Comparison of ENCODE assay signal across 12 cellular contexts in genomic region chr13:28031220-28031903, GRCh38. TPM values are rescaled to one million over a fixed set of nuclear protein-coding genes. Genes with fewer than 3 reads are reported as not detected.
DNase-seq lines count a peak whose midpoint lies in the region; ATAC-seq, FAIRE-seq and TF ChIP-seq lines count a peak whose summit lies in the region.
"Had no signal": no experiment of that assay in that cellular context is flagged by ENCODE, and none has a peak within 500 bp of the region (broad histone marks: within the 10 kb centered on the region; RNA-seq: fewer than 3 reads in every experiment).

No MANE protein-coding gene starts in this region.

- DNase-seq in GM12892 (ENCODE audit: insufficient read length) (no peak), anterior cingulate cortex (lab: John Stamatoyannopoulos, UW) (peak in 33 of 58 donors; percentile 2 to 36 (median 19)), brain microvascular endothelial cell (no peak), COR-L47 (lab: John Stamatoyannopoulos, UW) (no peak), WTC11 (ENCODE audit: low spot score) (no peak)
- DNase-seq in natural killer cell treated with Interleukin-12 subunit alpha and Interleukin-12 subunit beta and Interleukin-15 and Interleukin-18, amount 100 ng/mL, for 72 hours (ENCODE audit: low spot score): no peak
- DNase-seq in activated naive CD4-positive, alpha-beta T cell treated with Interleukin-2 at 50 U/mL for 16 hours: no peak
- DNase-seq: H7; NCI-H1694 treated with DMSO at 0.1 percent for 48 hours; stimulated activated CD4-positive, alpha-beta T cell treated with anti-CD3 and anti-CD28 coated beads, Interleukin-2, amount 100 ng/mL, for 48 hours had no signal

- no peak overlapping the region for H3K4me3 Mint-ChIP-seq in natural killer cell treated with Interleukin-12 subunit alpha and Interleukin-12 subunit beta and Interleukin-15 and Interleukin-18, amount 100 ng/mL, for 72 hours
- H3K4me3 Mint-ChIP-seq in WTC11: no peak overlapping the region

- H3K36me3 Mint-ChIP-seq in natural killer cell treated with Interleukin-12 subunit alpha and Interleukin-12 subunit beta and Interleukin-15 and Interleukin-18, amount 100 ng/mL, for 72 hours: no peaks in the 10 kb centered on the region
- H3K36me3 Mint-ChIP-seq in WTC11: no peaks in the 10 kb centered on the region

- H3K4me1 Mint-ChIP-seq in natural killer cell treated with Interleukin-12 subunit alpha and Interleukin-12 subunit beta and Interleukin-15 and Interleukin-18, amount 100 ng/mL, for 72 hours (ENCODE audit: low read depth in 2 of 2): peaks cover 4 to 6% of the 10 kb centered on the region in 2 donors
- peaks cover 3% of the 10 kb centered on the region; the same call in 1 of the 2 replicates for H3K4me1 Mint-ChIP-seq in WTC11

- TF ChIP-seq CTCF in brain microvascular endothelial cell (IDR thresholded peaks at IDR 0.05; ENCODE audit: low read depth, low read length, missing control alignments) (no peak), WTC11 (IDR thresholded peaks at IDR 0.05) (no peak)

- CTCF ChIA-PET in WTC11 (lab: Charles Lee): interaction anchor here (0.8 kb wide), 1 partner anchor 47 kb away, joined by 3 read pairs; no protein-coding TSS in a partner anchor

- no peaks in the 10 kb centered on the region for H3K27me3 ChIP-seq in brain microvascular endothelial cell (replicated peaks)
- H3K27me3 ChIP-seq: neutrophil had no signal

- H3K27me3 Mint-ChIP-seq in natural killer cell treated with Interleukin-12 subunit alpha and Interleukin-12 subunit beta and Interleukin-15 and Interleukin-18, amount 100 ng/mL, for 72 hours: peaks cover 13 to 17% of the 10 kb centered on the region in 2 donors
- no peaks in the 10 kb centered on the region; the same call in 1 of the 2 replicates for H3K27me3 Mint-ChIP-seq in WTC11 (ENCODE audit: low read depth)

- no peak for TF ChIP-seq POLR2A in GM12892 (IDR thresholded peaks at IDR 0.05; ENCODE audit: low read depth, low read length)

- peak; percentile 63 for FAIRE-seq in GM12892 (lab: Jason Lieb, UNC)

- H3K36me3 ChIP-seq in brain microvascular endothelial cell (replicated peaks): no peaks in the 10 kb centered on the region
- H3K36me3 ChIP-seq: neutrophil had no signal

- peak; percentile 45 for ATAC-seq in HG03354 (IDR thresholded peaks at IDR 0.05; ENCODE audit: poor library complexity, severe bottlenecking, unreplicated experiment)
- peak; percentile 38 to 61 for ATAC-seq in natural killer cell treated with Interleukin-12 subunit alpha and Interleukin-12 subunit beta and Interleukin-15 and Interleukin-18, amount 100 ng/mL, for 72 hours
- no peak for ATAC-seq in WTC11

- H3K4me3 ChIP-seq in brain microvascular endothelial cell (ENCODE audit: low read depth, low read length): no peak overlapping the region

- POLR2A ChIA-PET in WTC11 (lab: Charles Lee): interaction anchor here (0.5 kb wide), 1 partner anchor 236 kb away, joined by 3 read pairs; no protein-coding TSS in a partner anchor

- in situ Hi-C loops in brain microvascular endothelial cell (cut with HindIII; ENCODE audit: low pct_ligation_motif_present, low sequenced_read_pairs): no loop called here

- H3K9me3 Mint-ChIP-seq in natural killer cell treated with Interleukin-12 subunit alpha and Interleukin-12 subunit beta and Interleukin-15 and Interleukin-18, amount 100 ng/mL, for 72 hours: no peaks in the 10 kb centered on the region
- H3K9me3 Mint-ChIP-seq in WTC11: no peaks in the 10 kb centered on the region

- H3K27ac Mint-ChIP-seq in natural killer cell treated with Interleukin-12 subunit alpha and Interleukin-12 subunit beta and Interleukin-15 and Interleukin-18, amount 100 ng/mL, for 72 hours: no peak overlapping the region
- H3K27ac Mint-ChIP-seq in WTC11: no peak overlapping the region

- H3K27ac ChIP-seq in brain microvascular endothelial cell: no peak overlapping the region
- H3K27ac ChIP-seq: neutrophil had no signal

TF ChIP-seq in WTC11, 78 proteins besides CTCF, POLR2A, EP300 and RAD21:
- TF ChIP-seq, protein P1, sequence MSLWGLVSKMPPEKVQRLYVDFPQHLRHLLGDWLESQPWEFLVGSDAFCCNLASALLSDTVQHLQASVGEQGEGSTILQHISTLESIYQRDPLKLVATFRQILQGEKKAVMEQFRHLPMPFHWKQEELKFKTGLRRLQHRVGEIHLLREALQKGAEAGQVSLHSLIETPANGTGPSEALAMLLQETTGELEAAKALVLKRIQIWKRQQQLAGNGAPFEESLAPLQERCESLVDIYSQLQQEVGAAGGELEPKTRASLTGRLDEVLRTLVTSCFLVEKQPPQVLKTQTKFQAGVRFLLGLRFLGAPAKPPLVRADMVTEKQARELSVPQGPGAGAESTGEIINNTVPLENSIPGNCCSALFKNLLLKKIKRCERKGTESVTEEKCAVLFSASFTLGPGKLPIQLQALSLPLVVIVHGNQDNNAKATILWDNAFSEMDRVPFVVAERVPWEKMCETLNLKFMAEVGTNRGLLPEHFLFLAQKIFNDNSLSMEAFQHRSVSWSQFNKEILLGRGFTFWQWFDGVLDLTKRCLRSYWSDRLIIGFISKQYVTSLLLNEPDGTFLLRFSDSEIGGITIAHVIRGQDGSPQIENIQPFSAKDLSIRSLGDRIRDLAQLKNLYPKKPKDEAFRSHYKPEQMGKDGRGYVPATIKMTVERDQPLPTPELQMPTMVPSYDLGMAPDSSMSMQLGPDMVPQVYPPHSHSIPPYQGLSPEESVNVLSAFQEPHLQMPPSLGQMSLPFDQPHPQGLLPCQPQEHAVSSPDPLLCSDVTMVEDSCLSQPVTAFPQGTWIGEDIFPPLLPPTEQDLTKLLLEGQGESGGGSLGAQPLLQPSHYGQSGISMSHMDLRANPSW (CRISPR knock-in tag; conservative IDR thresholded peaks at IDR 0.05; ENCODE audit: low read depth): no peak
- TF ChIP-seq ZNF671 (CRISPR knock-in tag; IDR thresholded peaks at IDR 0.05) (no peak), RELA (CRISPR knock-in tag; IDR thresholded peaks at IDR 0.05; ENCODE audit: borderline replicate concordance) (no peak), ZNF232 (CRISPR knock-in tag; IDR thresholded peaks at IDR 0.05) (no peak), JUN (CRISPR knock-in tag; IDR thresholded peaks at IDR 0.05) (no peak), ZSCAN18 (CRISPR knock-in tag; IDR thresholded peaks at IDR 0.05) (no peak), ATF2 (CRISPR knock-in tag; IDR thresholded peaks at IDR 0.05; ENCODE audit: borderline replicate concordance, low read depth) (no peak), MAX (CRISPR knock-in tag; IDR thresholded peaks at IDR 0.05) (no peak)

RNA-seq across cellular contexts. Expression of gene URAD, which starts 42.9 kb away (rescaled TPM):
- polyA plus RNA-seq in GM12892 (2012; ENCODE audit: missing spikeins): not detected
- not detected for total RNA-seq in natural killer cell treated with Interleukin-12 subunit alpha and Interleukin-12 subunit beta and Interleukin-15 and Interleukin-18, amount 100 ng/mL, for 72 hours
- not detected in 3 replicates for total RNA-seq in WTC11 (2021)
- total RNA-seq: H7 had no signal

Comparison
In these comparisons a context has a peak if more than half of its experiments do, and no peak if none do; other contexts are left out.
1. DNase-seq: peak in anterior cingulate cortex (33 of 58); none in GM12892 (single experiment), natural killer cell treated with Interleukin-12 subunit alpha and Interleukin-12 subunit beta and Interleukin-15 and Interleukin-18, amount 100 ng/mL, for 72 hours (single experiment), brain microvascular endothelial cell (single experiment), activated naive CD4-positive, alpha-beta T cell treated with Interleukin-2 at 50 U/mL for 16 hours (single experiment), COR-L47 (single experiment) and WTC11 (single experiment).